In the genomic region with DNA sequence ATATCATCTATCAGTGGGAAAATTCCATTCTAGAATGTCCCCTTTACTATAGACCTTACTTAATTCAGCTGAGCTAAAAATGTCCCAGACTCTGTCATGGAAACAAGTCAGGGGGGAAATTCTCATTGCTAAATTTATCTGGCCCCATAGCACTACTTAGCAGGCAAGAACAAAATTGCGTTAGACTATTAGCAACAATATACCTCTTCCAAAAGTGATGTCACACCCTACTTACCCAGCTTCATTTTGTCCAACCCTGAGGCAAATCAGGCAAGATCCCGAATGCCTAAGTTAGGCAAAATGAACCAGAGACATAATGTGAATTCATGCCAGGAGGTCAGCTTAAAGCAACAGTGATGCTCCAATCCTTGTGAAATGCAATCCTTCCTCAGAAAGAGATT, we compare ENCODE assay signal across 17 cellular contexts.
DNase-seq lines count a peak whose midpoint lies in the region; ATAC-seq and TF ChIP-seq lines count a peak whose summit lies in the region.
"Had no signal": no experiment of that assay in that cellular context is flagged by ENCODE, and none has a peak within 500 bp of the region (broad histone marks: within the 10 kb centered on the region; RNA-seq: fewer than 3 reads in every experiment).

No MANE protein-coding gene starts in this region.

- ATAC-seq in left ventricle myocardium superior (peak; percentile 93), GM18909 (IDR thresholded peaks at IDR 0.05; ENCODE audit: poor library complexity, unreplicated experiment) (no peak)
- ATAC-seq in activated CD4-positive, alpha-beta T cell treated with anti-CD3 and anti-CD28 coated beads for 36 hours, result no peak

- H3K9me3 Mint-ChIP-seq in activated CD4-positive, alpha-beta T cell treated with anti-CD3 and anti-CD28 coated beads for 36 hours (ENCODE audit: low read depth), result peaks cover 3% of the 10 kb centered on the region

- no peak for TF ChIP-seq CTCF in GM13976 (IDR thresholded peaks at IDR 0.05; ENCODE audit: borderline replicate concordance, control extremely low read depth, extremely low read depth, insufficient read depth, missing control alignments)

- peaks cover 8% of the 10 kb centered on the region for H3K36me3 Mint-ChIP-seq in activated CD4-positive, alpha-beta T cell treated with anti-CD3 and anti-CD28 coated beads for 36 hours (ENCODE audit: low read depth)

- no peaks in the 10 kb centered on the region for H3K27me3 Mint-ChIP-seq in activated CD4-positive, alpha-beta T cell treated with anti-CD3 and anti-CD28 coated beads for 36 hours
- H3K27me3 Mint-ChIP-seq: type B pancreatic cell had no signal

- H3K27ac ChIP-seq in temporal lobe (ENCODE audit: low read depth, low read length), result peak overlapping the region; percentile 20

- intact Hi-C loops in left ventricle myocardium superior (cut with micrococcal nuclease), result no loop called here
- intact Hi-C loops in activated CD4-positive, alpha-beta T cell treated with anti-CD3 and anti-CD28 coated beads for 36 hours (cut with DNase I, micrococcal nuclease), result no loop called here

- DNase-seq in GM13976 (ENCODE audit: low spot score), result peak; percentile 16
- DNase-seq in amniotic epithelial cell (ENCODE audit: low read depth), result peak; percentile 82
- no peak for DNase-seq in left ventricle myocardium superior
- DNase-seq in activated CD4-positive, alpha-beta T cell treated with anti-CD3 and anti-CD28 coated beads for 36 hours, result no peak
- no peak for DNase-seq in DMS 273 (lab: John Stamatoyannopoulos, UW; ENCODE audit: unreplicated experiment)
- no peak for DNase-seq in NCI-H1092 treated with DMSO at 0.1 percent for 48 hours (lab: John Stamatoyannopoulos, UW)
- DNase-seq: activated CD4-positive, alpha-beta T cell treated with anti-CD3 and anti-CD28 coated beads, Interleukin-2, amount 50 U/mL, for 4 hours; activated gamma-delta T cell; CD4-positive, alpha-beta memory T cell; dermis blood vessel endothelial cell; mesendoderm; NCI-H1105; NCI-H526 treated with DMSO at 0.1 percent for 48 hours; T-helper 1 cell had no signal

- POLR2A ChIA-PET in activated CD4-positive, alpha-beta T cell treated with anti-CD3 and anti-CD28 coated beads for 36 hours (lab: Charles Lee), result no interaction called here

- H3K27ac Mint-ChIP-seq in activated CD4-positive, alpha-beta T cell treated with anti-CD3 and anti-CD28 coated beads for 36 hours, result no peak overlapping the region
- H3K27ac Mint-ChIP-seq: CD4-positive, alpha-beta memory T cell; type B pancreatic cell had no signal

- in situ Hi-C loops in GM13976 (cut with MboI; ENCODE audit: low sequenced_read_pairs, unreplicated experiment), result no loop called here

- no peaks in the 10 kb centered on the region for H3K4me1 Mint-ChIP-seq in activated CD4-positive, alpha-beta T cell treated with anti-CD3 and anti-CD28 coated beads for 36 hours
- H3K4me1 Mint-ChIP-seq: CD4-positive, alpha-beta memory T cell had no signal

- CTCF ChIA-PET in activated CD4-positive, alpha-beta T cell treated with anti-CD3 and anti-CD28 coated beads for 36 hours (lab: Charles Lee), result no interaction called here

- H3K4me3 Mint-ChIP-seq in activated CD4-positive, alpha-beta T cell treated with anti-CD3 and anti-CD28 coated beads for 36 hours, result no peak overlapping the region
- H3K4me3 Mint-ChIP-seq: CD4-positive, alpha-beta memory T cell; type B pancreatic cell had no signal

Comparison
In these comparisons a context has a peak if more than half of its experiments do, and no peak if none do; other contexts are left out.
1. DNase-seq: peak in GM13976 (single experiment) and amniotic epithelial cell (single experiment); none in left ventricle myocardium superior (single experiment), activated CD4-positive, alpha-beta T cell treated with anti-CD3 and anti-CD28 coated beads for 36 hours (single experiment), DMS 273 (single experiment) and NCI-H1092 treated with DMSO at 0.1 percent for 48 hours (single experiment).